Comparison of ENCODE assay signal across 9 cellular contexts in genomic region chr11:2301631-2302272, GRCh38. TPM values are rescaled to one million over a fixed set of nuclear protein-coding genes. Genes with fewer than 3 reads are reported as not detected.
DNase-seq lines count a peak whose midpoint lies in the region; ATAC-seq and TF ChIP-seq lines count a peak whose summit lies in the region.
"Had no signal": no experiment of that assay in that cellular context is flagged by ENCODE, and none has a peak within 500 bp of the region (broad histone marks: within the 10 kb centered on the region; RNA-seq: fewer than 3 reads in every experiment).

Gene C11orf21, minus strand, starts transcription at chr11:2301918. Its CDS starts 110 bp downstream, at chr11:2301808.
A gene with protein sequence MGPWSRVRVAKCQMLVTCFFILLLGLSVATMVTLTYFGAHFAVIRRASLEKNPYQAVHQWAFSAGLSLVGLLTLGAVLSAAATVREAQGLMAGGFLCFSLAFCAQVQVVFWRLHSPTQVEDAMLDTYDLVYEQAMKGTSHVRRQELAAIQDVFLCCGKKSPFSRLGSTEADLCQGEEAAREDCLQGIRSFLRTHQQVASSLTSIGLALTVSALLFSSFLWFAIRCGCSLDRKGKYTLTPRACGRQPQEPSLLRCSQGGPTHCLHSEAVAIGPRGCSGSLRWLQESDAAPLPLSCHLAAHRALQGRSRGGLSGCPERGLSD (plus strand): TSS chr11:2302013. CDS start chr11:2302150, 137 bp downstream.

- TF ChIP-seq CTCF in mesothelial cell of epicardium (IDR thresholded peaks at IDR 0.05; ENCODE audit: unreplicated experiment) (no peak), nephron progenitor cell (IDR thresholded peaks at IDR 0.05) (no peak), endodermal cell (conservative IDR thresholded peaks at IDR 0.05) (no peak)

- no peak within 1 kb of the TSS for H3K4ac ChIP-seq in trophoblast cell (ENCODE audit: low read depth, low read length)

- H3K4me1 Mint-ChIP-seq in mesothelial cell of epicardium (peaks cover 29% of the 10 kb centered on the region), nephron progenitor cell (peaks cover 31% of the 10 kb centered on the region), endodermal cell (no peaks in the 10 kb centered on the region)

- no peaks in the 10 kb centered on the region for H3K79me2 ChIP-seq in trophoblast cell (ENCODE audit: control insufficient read depth, insufficient read depth, low read length, poor library complexity)

- H3K79me1 ChIP-seq in trophoblast cell (ENCODE audit: low read length) = no peaks in the 10 kb centered on the region

- H3K36me3 Mint-ChIP-seq in mesothelial cell of epicardium = no peaks in the 10 kb centered on the region
- no peaks in the 10 kb centered on the region for H3K36me3 Mint-ChIP-seq in nephron progenitor cell (ENCODE audit: low read depth)
- no peaks in the 10 kb centered on the region for H3K36me3 Mint-ChIP-seq in endodermal cell (ENCODE audit: low read depth)

- ATAC-seq in GM21447 (IDR thresholded peaks at IDR 0.05; ENCODE audit: unreplicated experiment) = peak; percentile 58

- H3K27me3 ChIP-seq in adipocyte (replicated peaks; ENCODE audit: control insufficient read depth, insufficient read depth, low read length) = peaks cover 23% of the 10 kb centered on the region
- no peaks in the 10 kb centered on the region for H3K27me3 ChIP-seq in trophoblast cell (ENCODE audit: insufficient read depth, low read length)
- no peaks in the 10 kb centered on the region for H3K27me3 ChIP-seq in endodermal cell (ENCODE audit: control insufficient read depth, insufficient read depth, low read length, poor library complexity, severe bottlenecking)

- no peak within 1 kb of the TSS for H3K14ac ChIP-seq in trophoblast cell (ENCODE audit: low read length)

- H2BK120ac ChIP-seq in trophoblast cell (ENCODE audit: insufficient read depth, low read length, poor library complexity) = no peak within 1 kb of the TSS

- H2AK5ac ChIP-seq in trophoblast cell (ENCODE audit: low read length) = no peak within 1 kb of the TSS

- H3K9ac ChIP-seq in adipocyte (ENCODE audit: low read length) (no peak within 1 kb of the TSS), trophoblast cell (ENCODE audit: low read length) (no peak within 1 kb of the TSS), endodermal cell (ENCODE audit: extremely low read depth, low read length, poor library complexity, severe bottlenecking) (no peak within 1 kb of the TSS)

- H3K27ac Mint-ChIP-seq in mesothelial cell of epicardium (peak within 1 kb of the TSS; percentile 34), nephron progenitor cell (no peak within 1 kb of the TSS), endodermal cell (no peak within 1 kb of the TSS)

- H3K4me3 ChIP-seq in adipocyte (ENCODE audit: low read length) (no peak within 1 kb of the TSS), trophoblast cell (ENCODE audit: low read depth, low read length) (no peak within 1 kb of the TSS), endodermal cell (ENCODE audit: low read length) (no peak within 1 kb of the TSS)

- H3K9me3 ChIP-seq in adipocyte (ENCODE audit: control insufficient read depth, low read length) (no peaks in the 10 kb centered on the region), trophoblast cell (ENCODE audit: insufficient read depth, low read depth, low read length) (peaks cover 2% of the 10 kb centered on the region), endodermal cell (ENCODE audit: control insufficient read depth, low read length) (no peaks in the 10 kb centered on the region)

- H3K36me3 ChIP-seq in adipocyte (ENCODE audit: control insufficient read depth, insufficient read depth, low read length, severe bottlenecking) (no peaks in the 10 kb centered on the region), trophoblast cell (ENCODE audit: control insufficient read depth in 1 of 2, insufficient read depth in 2 of 2, low read length in 2 of 2) (no peaks in the 10 kb centered on the region), endodermal cell (ENCODE audit: control insufficient read depth, insufficient read depth, low read length) (no peaks in the 10 kb centered on the region)

- no peak within 1 kb of the TSS for H3K4me2 ChIP-seq in trophoblast cell (ENCODE audit: low read length)

- H4K91ac ChIP-seq in trophoblast cell (ENCODE audit: low read depth, low read length) = no peak within 1 kb of the TSS

- no peaks in the 10 kb centered on the region for H3K9me3 Mint-ChIP-seq in mesothelial cell of epicardium
- H3K9me3 Mint-ChIP-seq in nephron progenitor cell = no peaks in the 10 kb centered on the region
- no peaks in the 10 kb centered on the region for H3K9me3 Mint-ChIP-seq in endodermal cell

- no peak within 1 kb of the TSS for H4K8ac ChIP-seq in trophoblast cell (ENCODE audit: low read depth, low read length)

- H3K27me3 Mint-ChIP-seq in mesothelial cell of epicardium (ENCODE audit: low read depth) (no peaks in the 10 kb centered on the region), nephron progenitor cell (ENCODE audit: low read depth, poor library complexity) (peaks cover 6% of the 10 kb centered on the region), endodermal cell (ENCODE audit: insufficient read depth) (peaks cover 3% of the 10 kb centered on the region)

- no peak within 1 kb of the TSS for H4K12ac ChIP-seq in trophoblast cell (ENCODE audit: low read depth, low read length)

- no peak within 1 kb of the TSS for H2AFZ ChIP-seq in trophoblast cell (ENCODE audit: insufficient read depth, low read length, poor library complexity)

- H3K27ac ChIP-seq in trophoblast cell (ENCODE audit: low read depth, low read length) = no peak within 1 kb of the TSS
- H3K27ac ChIP-seq in endodermal cell (ENCODE audit: low read depth, low read length) = no peak within 1 kb of the TSS

- no peak within 1 kb of the TSS for H2BK5ac ChIP-seq in trophoblast cell (ENCODE audit: low read depth, low read length, poor library complexity)

- peaks cover 12% of the 10 kb centered on the region for H3K4me1 ChIP-seq in adipocyte (ENCODE audit: control insufficient read depth, insufficient read depth, low read length)
- no peaks in the 10 kb centered on the region for H3K4me1 ChIP-seq in trophoblast cell (ENCODE audit: control insufficient read depth in 1 of 2, insufficient read depth in 2 of 2, low read length in 2 of 2)
- no peaks in the 10 kb centered on the region for H3K4me1 ChIP-seq in endodermal cell (ENCODE audit: control insufficient read depth, insufficient read depth, low read length)

- no peak within 1 kb of the TSS for H3K18ac ChIP-seq in trophoblast cell (ENCODE audit: low read length)

- no peak within 1 kb of the TSS for H3K23ac ChIP-seq in trophoblast cell (ENCODE audit: low read length)

- no peak within 1 kb of the TSS for H2BK12ac ChIP-seq in trophoblast cell (ENCODE audit: low read length)

- no peak within 1 kb of the TSS for H3K4me3 Mint-ChIP-seq in mesothelial cell of epicardium
- H3K4me3 Mint-ChIP-seq in nephron progenitor cell = no peak within 1 kb of the TSS
- H3K4me3 Mint-ChIP-seq in endodermal cell = no peak within 1 kb of the TSS

- WGBS in trophoblast cell (ENCODE audit: extremely low coverage, insufficient coverage, insufficient read length) = no CpG with 5 or more reads among the region's 16 CpGs
- WGBS in endodermal cell (ENCODE audit: insufficient coverage in 1 of 2, insufficient read length in 1 of 2), 2 experiments = 63 to 83% methylated on average over 4 to 15 of the region's 16 CpGs

- peak; percentile 78 for DNase-seq in SIG-M5 treated with dmso at 0.1 percent for 504 hours (lab: John Stamatoyannopoulos, UW; ENCODE audit: unreplicated experiment)
- peak; percentile 23 for DNase-seq in adipocyte (ENCODE audit: low read depth)
- DNase-seq in mesothelial cell of epicardium (ENCODE audit: low spot score in 2 of 2, unreplicated experiment in 2 of 2) = no peak
- no peak for DNase-seq in nephron progenitor cell
- DNase-seq in DMS53 (lab: John Stamatoyannopoulos, UW) = no peak
- no peak for DNase-seq in trophoblast cell
- DNase-seq in endodermal cell = no peak

RNA-seq across cellular contexts. Expression of gene C11orf21, which starts in this region (rescaled TPM):
- 0.25 to 0.29 TPM (median 0.27 TPM) in 3 replicates for total RNA-seq in mesothelial cell of epicardium
- not detected in 2 replicates for polyA plus RNA-seq in trophoblast cell (2013)
- under 1 TPM in 1 of 2 donors, not detected in 1; 0.20 TPM for total RNA-seq in endodermal cell
- not detected for polyA plus RNA-seq in endodermal cell (2013, experiment 1 of 2)
- polyA plus RNA-seq in endodermal cell (2013, experiment 2 of 2) = not detected
- total RNA-seq: NCI-H460 had no signal

RNA-seq across cellular contexts. Expression of the second gene that starts in this region (rescaled TPM):
- total RNA-seq in mesothelial cell of epicardium (0.94 to 1.8 TPM (median 1.2 TPM) in 3 replicates), endodermal cell (not detected)
- polyA plus RNA-seq in trophoblast cell (2013) = not detected in 2 replicates
- not detected for polyA plus RNA-seq in endodermal cell (2013, experiment 1 of 2)
- polyA plus RNA-seq in endodermal cell (2013, experiment 2 of 2) = 0.70 TPM
- total RNA-seq: NCI-H460 had no signal

Comparison
In these comparisons a context has a peak if more than half of its experiments do, and no peak if none do; other contexts are left out.
1. DNase-seq: peak in SIG-M5 treated with dmso at 0.1 percent for 504 hours (single experiment) and adipocyte (single experiment); none in mesothelial cell of epicardium (0 of 2), nephron progenitor cell (single experiment), DMS53 (single experiment), trophoblast cell (0 of 2) and endodermal cell (single experiment).